Comparison of ENCODE assay signal across 13 cellular contexts in genomic region chr16:73315645-73316044, GRCh38.
DNase-seq lines count a peak whose midpoint lies in the region; ATAC-seq lines count a peak whose summit lies in the region.
"Had no signal": no experiment of that assay in that cellular context is flagged by ENCODE, and none has a peak within 500 bp of the region (broad histone marks: within the 10 kb centered on the region; RNA-seq: fewer than 3 reads in every experiment).

No MANE protein-coding gene starts in this region.

- intact Hi-C loops in activated naive CD4-positive, alpha-beta T cell treated with anti-CD3 and anti-CD28 coated beads for 36 hours (cut with micrococcal nuclease) = no loop called here

- no peak overlapping the region for H3K4me3 Mint-ChIP-seq in activated naive CD4-positive, alpha-beta T cell treated with anti-CD3 and anti-CD28 coated beads for 36 hours
- H3K4me3 Mint-ChIP-seq: T-helper 2 cell treated with Interferon-gamma antibody and Interleukin-4, amounts not matched to agents 5 μg/mL and 100 μg/mL, for 36 hours had no signal

- H3K36me3 Mint-ChIP-seq in activated naive CD4-positive, alpha-beta T cell treated with anti-CD3 and anti-CD28 coated beads for 36 hours (ENCODE audit: low read depth) = no peaks in the 10 kb centered on the region

- peaks cover 2% of the 10 kb centered on the region for H3K9me3 Mint-ChIP-seq in activated naive CD4-positive, alpha-beta T cell treated with anti-CD3 and anti-CD28 coated beads for 36 hours

- H3K27ac Mint-ChIP-seq in activated naive CD4-positive, alpha-beta T cell treated with anti-CD3 and anti-CD28 coated beads for 36 hours = no peak overlapping the region
- H3K27ac Mint-ChIP-seq: T-helper 2 cell treated with Interferon-gamma antibody and Interleukin-4, amounts not matched to agents 5 μg/mL and 100 μg/mL, for 36 hours had no signal

- CTCF ChIA-PET in activated naive CD4-positive, alpha-beta T cell treated with anti-CD3 and anti-CD28 coated beads for 36 hours (lab: Charles Lee) = interaction anchor here (0.6 kb wide), 1 partner anchor 257 kb away, joined by 4 read pairs; no protein-coding TSS in a partner anchor

- DNase-seq in germinal center (ENCODE audit: low spot score) = peak; percentile 15
- DNase-seq in ACHN = no peak
- no peak for DNase-seq in cerebellar nuclear complex (lab: John Stamatoyannopoulos, UW)
- no peak for DNase-seq in activated naive CD4-positive, alpha-beta T cell treated with anti-CD3 and anti-CD28 coated beads for 36 hours
- DNase-seq in SHP77 treated with DMSO at 0.1 percent for 48 hours (lab: John Stamatoyannopoulos, UW) = no peak
- DNase-seq: activated T-cell treated with anti-CD3 and anti-CD28 coated beads for 4 hours, COR-L47, NCI-H1417, thyroid gland had no signal

- in situ Hi-C loops in ACHN (cut with HindIII; ENCODE audit: low pct_ligation_motif_present, low pct_unique_long_range_greater_than_20kb, low sequenced_read_pairs) = no loop called here

- ATAC-seq in GM18870 (IDR thresholded peaks at IDR 0.05; ENCODE audit: unreplicated experiment) = peak; percentile 93
- peak; percentile 80 for ATAC-seq in GM21717 (IDR thresholded peaks at IDR 0.05; ENCODE audit: unreplicated experiment)
- ATAC-seq in HG03196 (IDR thresholded peaks at IDR 0.05; ENCODE audit: unreplicated experiment) = peak; percentile 80

- peaks cover 2% of the 10 kb centered on the region for H3K27me3 Mint-ChIP-seq in activated naive CD4-positive, alpha-beta T cell treated with anti-CD3 and anti-CD28 coated beads for 36 hours (ENCODE audit: low read depth)

- no peaks in the 10 kb centered on the region for H3K4me1 Mint-ChIP-seq in activated naive CD4-positive, alpha-beta T cell treated with anti-CD3 and anti-CD28 coated beads for 36 hours (ENCODE audit: low read depth)
